Comparison of ENCODE assay signal across 1 cellular context in the genomic region with DNA sequence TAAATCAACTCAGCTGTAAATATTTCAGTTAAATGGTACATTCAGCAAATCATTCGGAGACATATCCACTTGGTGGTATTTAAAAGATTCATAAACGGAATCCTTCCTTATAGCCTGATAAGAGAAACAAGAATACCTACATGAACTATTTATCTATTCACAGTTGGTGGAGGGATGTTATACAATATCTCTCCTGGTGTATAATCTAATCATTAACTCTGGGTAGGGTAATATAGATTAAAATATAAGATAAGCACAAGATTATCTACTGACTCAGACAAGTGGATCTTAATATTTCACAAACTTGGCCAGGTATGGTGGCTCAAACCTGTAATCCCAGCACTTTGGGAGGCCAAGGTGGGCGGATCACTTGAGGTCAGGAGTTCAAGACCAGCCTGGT.
TF ChIP-seq lines count a peak whose summit lies in the region.

No MANE protein-coding gene starts in this region.

TF ChIP-seq in A549, 52 proteins besides CTCF, POLR2A, EP300 and RAD21 (continued from another document):
- TF ChIP-seq, protein P1, sequence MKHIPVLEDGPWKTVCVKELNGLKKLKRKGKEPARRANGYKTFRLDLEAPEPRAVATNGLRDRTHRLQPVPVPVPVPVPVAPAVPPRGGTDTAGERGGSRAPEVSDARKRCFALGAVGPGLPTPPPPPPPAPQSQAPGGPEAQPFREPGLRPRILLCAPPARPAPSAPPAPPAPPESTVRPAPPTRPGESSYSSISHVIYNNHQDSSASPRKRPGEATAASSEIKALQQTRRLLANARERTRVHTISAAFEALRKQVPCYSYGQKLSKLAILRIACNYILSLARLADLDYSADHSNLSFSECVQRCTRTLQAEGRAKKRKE (CRISPR knock-in tag; IDR thresholded peaks at IDR 0.05; ENCODE audit: low read depth) = no peak
- TF ChIP-seq MAZ (IDR thresholded peaks at IDR 0.05; ENCODE audit: borderline replicate concordance, low read depth, low read length) = no peak
- no peak for TF ChIP-seq NR3C1 (IDR thresholded peaks at IDR 0.05)
- no peak for TF ChIP-seq EHMT2 (IDR thresholded peaks at IDR 0.05; ENCODE audit: low read depth)
- no peak for TF ChIP-seq KDM1A (IDR thresholded peaks at IDR 0.05; ENCODE audit: low read depth)
- TF ChIP-seq JUNB (IDR thresholded peaks at IDR 0.05) = no peak
- no peak for TF ChIP-seq BHLHE40 (IDR thresholded peaks at IDR 0.05; ENCODE audit: low read depth, low read length)
- TF ChIP-seq NFE2L2 (conservative IDR thresholded peaks at IDR 0.05; ENCODE audit: low read length) = no peak
- no peak for TF ChIP-seq POLR2AphosphoS2 (conservative IDR thresholded peaks at IDR 0.05; ENCODE audit: low read length)
TF ChIP-seq in A549: peak in this region for 0.
